In the genomic region with DNA sequence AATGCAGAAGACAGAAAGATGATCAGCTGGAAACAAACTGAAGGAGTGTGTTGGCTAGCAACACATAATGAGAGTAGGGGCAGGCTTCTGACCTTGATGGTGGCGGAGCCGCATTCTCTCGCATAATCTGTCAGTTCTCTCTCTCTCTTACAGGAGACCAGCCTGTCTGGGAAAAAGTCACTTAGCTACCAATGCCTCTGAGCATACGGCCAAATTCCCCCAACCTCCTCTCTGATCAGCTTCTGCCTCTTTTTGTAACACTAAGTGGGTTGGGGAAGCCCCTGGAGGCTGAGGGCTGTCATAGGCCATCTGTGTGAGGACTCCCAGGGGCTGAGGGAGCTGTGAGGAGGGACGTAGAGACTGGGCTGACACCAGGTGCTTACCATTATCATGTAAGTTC, we compare ENCODE assay signal across 10 cellular contexts.
DNase-seq lines count a peak whose midpoint lies in the region; ATAC-seq, FAIRE-seq and TF ChIP-seq lines count a peak whose summit lies in the region.
"Had no signal": no experiment of that assay in that cellular context is flagged by ENCODE, and none has a peak within 500 bp of the region (broad histone marks: within the 10 kb centered on the region; RNA-seq: fewer than 3 reads in every experiment).

No MANE protein-coding gene starts in this region.

- H3K4me1 ChIP-seq in HepG2 (ENCODE audit: insufficient read depth, low read length) (peaks cover 60% of the 10 kb centered on the region), ascending aorta (no peaks in the 10 kb centered on the region)

- in situ Hi-C loops in HepG2 (cut with HindIII; ENCODE audit: extremely low pct_ligation_motif_present, low pct_unique_long_range_greater_than_20kb) = no loop called here

- FAIRE-seq in HepG2 (lab: Jason Lieb, UNC) = no peak
- FAIRE-seq: A204.1, islet of Langerhans had no signal

- H3K27me3 ChIP-seq in HepG2 (ENCODE audit: control insufficient read depth in 1 of 2, insufficient read depth in 2 of 2, low read length in 2 of 2) (no peaks in the 10 kb centered on the region), ascending aorta (no peaks in the 10 kb centered on the region)

- TF ChIP-seq EP300 in HepG2 (IDR thresholded peaks at IDR 0.05; ENCODE audit: low read depth in 2 of 2, low read length in 2 of 2) = no peak
- no peak for TF ChIP-seq EP300 in HepG2 (CRISPR knock-in tag; IDR thresholded peaks at IDR 0.05; ENCODE audit: borderline replicate concordance)

- H3K9me3 ChIP-seq in HepG2 (ENCODE audit: low read length) (no peaks in the 10 kb centered on the region), ascending aorta (no peaks in the 10 kb centered on the region)

- POLR2A ChIA-PET in HepG2 (lab: Yijun Ruan, JAX) = interaction anchor here (0.6 to 3.3 kb wide), 3 partner anchors 11 to 88 kb away, joined by 3 to 15 read pairs (median 9); no protein-coding TSS in a partner anchor

- peaks cover 14% of the 10 kb centered on the region for H3K79me2 ChIP-seq in HepG2 (ENCODE audit: insufficient read depth, low read length)

- H3K4me3 ChIP-seq in HepG2 (replicated peaks in 1 of 3; ENCODE audit: insufficient read depth in 1 of 3, low read depth in 2 of 3, low read length in 3 of 3) (no peak overlapping the region), ascending aorta (no peak overlapping the region)

- peak overlapping the region; percentile 87 for H3K27ac ChIP-seq in HepG2 (ENCODE audit: extremely low read length, insufficient read depth, low read length)
- H3K27ac ChIP-seq in ascending aorta = no peak overlapping the region

- no peak for TF ChIP-seq RAD21 in HepG2 (CRISPR knock-in tag; IDR thresholded peaks at IDR 0.05)

- no peak overlapping the region for H3K9ac ChIP-seq in HepG2 (ENCODE audit: insufficient read depth, low read depth, low read length)

- H3K36me3 ChIP-seq in HepG2 (replicated peaks in 1 of 2; ENCODE audit: control insufficient read depth in 1 of 2, insufficient read depth in 2 of 2, low read length in 2 of 2) (peaks cover 1 to 9% of the 10 kb centered on the region in 2 experiments; a peak in 2 of 5 replicates), ascending aorta (peaks cover 4 to 8% of the 10 kb centered on the region in 2 donors)

- H4K20me1 ChIP-seq in HepG2 (ENCODE audit: insufficient read depth, low read length) = no peaks in the 10 kb centered on the region

- BruUV-seq in HepG2 (replicated peaks; lab: Mats Ljungman, UMichigan) = no TSS peak

- ATAC-seq in HG02623 (IDR thresholded peaks at IDR 0.05; ENCODE audit: unreplicated experiment) (peak; percentile 93), HepG2 (no peak)

- CTCF ChIA-PET in HepG2 (lab: Yijun Ruan, JAX; ENCODE audit: low intra/inter-chr PET ratio, low total read pairs) = no interaction called here

- TF ChIP-seq CTCF in HepG2 (CRISPR knock-in tag; IDR thresholded peaks at IDR 0.05) (no peak), ascending aorta (IDR thresholded peaks at IDR 0.05) (no peak)

- no peak for TF ChIP-seq POLR2A in HepG2 (IDR thresholded peaks at IDR 0.05; ENCODE audit: insufficient read depth in 1 of 2, low read depth in 2 of 2, low read length in 2 of 2)

- DNase-seq in NCI-H524 (lab: John Stamatoyannopoulos, UW) (peak; percentile 45 to 49), NCI-H524 treated with DMSO at 0.1 percent for 48 hours (lab: John Stamatoyannopoulos, UW) (no peak), SK-N-DZ (ENCODE audit: low spot score) (peak; percentile 82), HepG2 (ENCODE audit: low spot score) (no peak), ascending aorta (ENCODE audit: low spot score in 2 of 2) (no peak), SW 1271 (lab: John Stamatoyannopoulos, UW) (no peak), DMS79 (lab: John Stamatoyannopoulos, UW) (no peak)

- WGBS in HepG2 (ENCODE audit: low lambda C conversion rate) = 90% methylated on average over 5 of the region's 5 CpGs

- H3K4me2 ChIP-seq in HepG2 (ENCODE audit: low read depth, low read length) = no peak overlapping the region; the same call in 1 of the 2 replicates

- intact Hi-C loops in HepG2 (cut with micrococcal nuclease; ENCODE audit: unreplicated experiment) (no loop called here), ascending aorta (cut with DNase I) (no loop called here)

- H2AFZ ChIP-seq in HepG2 (ENCODE audit: low read length) = no peak overlapping the region

TF ChIP-seq in HepG2, 621 proteins besides CTCF, POLR2A, EP300 and RAD21:
- peak; percentile 66 for TF ChIP-seq ZNF263 (CRISPR knock-in tag; IDR thresholded peaks at IDR 0.05)
- no peak for TF ChIP-seq NR2F6 (IDR thresholded peaks at IDR 0.05)
- no peak for TF ChIP-seq NR2F6 (CRISPR knock-in tag; IDR thresholded peaks at IDR 0.05)
- no peak for TF ChIP-seq ZNF274 (CRISPR knock-in tag; IDR thresholded peaks at IDR 0.05)
- no peak for TF ChIP-seq ZNF558 (CRISPR knock-in tag; IDR thresholded peaks at IDR 0.05; ENCODE audit: borderline replicate concordance)
- TF ChIP-seq ZNF569 (CRISPR knock-in tag; IDR thresholded peaks at IDR 0.05; ENCODE audit: borderline replicate concordance) = no peak
- TF ChIP-seq SKI (IDR thresholded peaks at IDR 0.05; ENCODE audit: partially characterized antibody) = no peak
- no peak for TF ChIP-seq ZSCAN21 (CRISPR knock-in tag; IDR thresholded peaks at IDR 0.05; ENCODE audit: borderline replicate concordance)
- no peak for TF ChIP-seq ZNF343 (CRISPR knock-in tag; IDR thresholded peaks at IDR 0.05)
- TF ChIP-seq KMT2A (CRISPR knock-in tag; IDR thresholded peaks at IDR 0.05) = no peak
- TF ChIP-seq RCOR2 (CRISPR knock-in tag; IDR thresholded peaks at IDR 0.05) = no peak
- TF ChIP-seq HDAC2 (CRISPR knock-in tag; IDR thresholded peaks at IDR 0.05) = 0 out of 2 replicates have a peak, but pooled peaks have one; percentile 17
- no peak for TF ChIP-seq PPARG (CRISPR knock-in tag; conservative IDR thresholded peaks at IDR 0.05)
- TF ChIP-seq ZNF607 (CRISPR knock-in tag; IDR thresholded peaks at IDR 0.05; ENCODE audit: borderline replicate concordance) = no peak
- no peak for TF ChIP-seq ZNF207 (IDR thresholded peaks at IDR 0.05; ENCODE audit: borderline replicate concordance)
- TF ChIP-seq ASH2L (IDR thresholded peaks at IDR 0.05; ENCODE audit: insufficient read length, low read depth, low read length) = no peak
- TF ChIP-seq ZNF232 (CRISPR knock-in tag; IDR thresholded peaks at IDR 0.05; ENCODE audit: borderline replicate concordance) = no peak
- peak; percentile 60; the same call in 1 of the 2 replicates for TF ChIP-seq ZBTB38 (CRISPR knock-in tag; IDR thresholded peaks at IDR 0.05)
- TF ChIP-seq, protein P1, sequence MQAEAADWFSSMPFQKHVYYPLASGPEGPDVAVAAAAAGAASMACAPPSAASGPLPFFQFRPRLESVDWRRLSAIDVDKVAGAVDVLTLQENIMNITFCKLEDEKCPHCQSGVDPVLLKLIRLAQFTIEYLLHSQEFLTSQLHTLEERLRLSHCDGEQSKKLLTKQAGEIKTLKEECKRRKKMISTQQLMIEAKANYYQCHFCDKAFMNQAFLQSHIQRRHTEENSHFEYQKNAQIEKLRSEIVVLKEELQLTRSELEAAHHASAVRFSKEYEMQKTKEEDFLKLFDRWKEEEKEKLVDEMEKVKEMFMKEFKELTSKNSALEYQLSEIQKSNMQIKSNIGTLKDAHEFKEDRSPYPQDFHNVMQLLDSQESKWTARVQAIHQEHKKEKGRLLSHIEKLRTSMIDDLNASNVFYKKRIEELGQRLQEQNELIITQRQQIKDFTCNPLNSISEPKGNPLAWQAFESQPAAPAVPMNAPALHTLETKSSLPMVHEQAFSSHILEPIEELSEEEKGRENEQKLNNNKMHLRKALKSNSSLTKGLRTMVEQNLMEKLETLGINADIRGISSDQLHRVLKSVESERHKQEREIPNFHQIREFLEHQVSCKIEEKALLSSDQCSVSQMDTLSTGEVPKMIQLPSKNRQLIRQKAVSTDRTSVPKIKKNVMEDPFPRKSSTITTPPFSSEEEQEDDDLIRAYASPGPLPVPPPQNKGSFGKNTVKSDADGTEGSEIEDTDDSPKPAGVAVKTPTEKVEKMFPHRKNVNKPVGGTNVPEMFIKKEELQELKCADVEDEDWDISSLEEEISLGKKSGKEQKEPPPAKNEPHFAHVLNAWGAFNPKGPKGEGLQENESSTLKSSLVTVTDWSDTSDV (CRISPR knock-in tag; IDR thresholded peaks at IDR 0.05) = no peak
- no peak for TF ChIP-seq ZFP1 (CRISPR knock-in tag; IDR thresholded peaks at IDR 0.05)
- no peak for TF ChIP-seq POGK (CRISPR knock-in tag; conservative IDR thresholded peaks at IDR 0.05)
- no peak for TF ChIP-seq TOE1 (CRISPR knock-in tag; IDR thresholded peaks at IDR 0.05)
- TF ChIP-seq ZFYVE20 (CRISPR knock-in tag; IDR thresholded peaks at IDR 0.05; ENCODE audit: borderline replicate concordance, low read depth) = no peak
- TF ChIP-seq, protein P2, sequence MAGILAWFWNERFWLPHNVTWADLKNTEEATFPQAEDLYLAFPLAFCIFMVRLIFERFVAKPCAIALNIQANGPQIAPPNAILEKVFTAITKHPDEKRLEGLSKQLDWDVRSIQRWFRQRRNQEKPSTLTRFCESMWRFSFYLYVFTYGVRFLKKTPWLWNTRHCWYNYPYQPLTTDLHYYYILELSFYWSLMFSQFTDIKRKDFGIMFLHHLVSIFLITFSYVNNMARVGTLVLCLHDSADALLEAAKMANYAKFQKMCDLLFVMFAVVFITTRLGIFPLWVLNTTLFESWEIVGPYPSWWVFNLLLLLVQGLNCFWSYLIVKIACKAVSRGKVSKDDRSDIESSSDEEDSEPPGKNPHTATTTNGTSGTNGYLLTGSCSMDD (CRISPR knock-in tag; IDR thresholded peaks at IDR 0.05) = no peak

Comparison
In these comparisons a context has a peak if more than half of its experiments do, and no peak if none do; other contexts are left out.
1. DNase-seq: peak in NCI-H524 (2 of 2) and SK-N-DZ (single experiment); none in NCI-H524 treated with DMSO at 0.1 percent for 48 hours (single experiment), HepG2 (single experiment), ascending aorta (0 of 2), SW 1271 (0 of 2) and DMS79 (single experiment).